ENCODE assay signal across 2 cellular contexts in the genomic region with DNA sequence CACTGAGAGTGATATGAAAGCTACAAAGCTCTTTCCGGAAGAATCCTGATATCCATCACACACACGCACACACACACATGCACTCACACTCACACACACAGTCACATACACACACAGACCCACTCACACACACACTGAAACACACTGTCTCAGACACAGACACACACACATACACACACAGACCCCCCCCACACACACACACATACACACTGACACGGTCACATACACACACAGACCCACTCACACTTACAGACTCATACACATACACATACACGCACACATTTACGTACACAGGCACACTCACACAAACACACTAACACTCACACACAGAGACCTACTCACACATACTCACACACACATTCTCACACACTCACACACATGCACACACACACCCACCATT.
TF ChIP-seq lines count a peak whose summit lies in the region.

No MANE protein-coding gene starts in this region.

TF ChIP-seq in IMR-90, 13 proteins besides CTCF, POLR2A, EP300 and RAD21:
- TF ChIP-seq FOS (IDR thresholded peaks at IDR 0.05; ENCODE audit: low read depth, low read length) (no peak), CEBPB (IDR thresholded peaks at IDR 0.05; ENCODE audit: low read depth, low read length) (no peak), MXI1 (IDR thresholded peaks at IDR 0.05; ENCODE audit: borderline replicate concordance, low read depth, low read length) (no peak), RFX5 (IDR thresholded peaks at IDR 0.05; ENCODE audit: low read depth, low read length) (no peak), NFE2L2 (IDR thresholded peaks at IDR 0.05; ENCODE audit: low read depth, low read length) (no peak), MAFK (IDR thresholded peaks at IDR 0.05; ENCODE audit: low read depth, low read length) (no peak), BHLHE40 (IDR thresholded peaks at IDR 0.05; ENCODE audit: low read depth, low read length) (no peak), MAZ (IDR thresholded peaks at IDR 0.05; ENCODE audit: borderline replicate concordance, low read depth, low read length) (no peak), RCOR1 (IDR thresholded peaks at IDR 0.05; ENCODE audit: insufficient replicate concordance, low read length) (no peak), CHD1 (IDR thresholded peaks at IDR 0.05; ENCODE audit: low read depth, low read length) (no peak), SMC3 (IDR thresholded peaks at IDR 0.05; ENCODE audit: low read depth, low read length) (no peak)
- TF ChIP-seq, protein P1, sequence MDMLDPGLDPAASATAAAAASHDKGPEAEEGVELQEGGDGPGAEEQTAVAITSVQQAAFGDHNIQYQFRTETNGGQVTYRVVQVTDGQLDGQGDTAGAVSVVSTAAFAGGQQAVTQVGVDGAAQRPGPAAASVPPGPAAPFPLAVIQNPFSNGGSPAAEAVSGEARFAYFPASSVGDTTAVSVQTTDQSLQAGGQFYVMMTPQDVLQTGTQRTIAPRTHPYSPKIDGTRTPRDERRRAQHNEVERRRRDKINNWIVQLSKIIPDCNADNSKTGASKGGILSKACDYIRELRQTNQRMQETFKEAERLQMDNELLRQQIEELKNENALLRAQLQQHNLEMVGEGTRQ (IDR thresholded peaks at IDR 0.05; ENCODE audit: low read depth, low read length), result no peak
- TF ChIP-seq, protein P2, sequence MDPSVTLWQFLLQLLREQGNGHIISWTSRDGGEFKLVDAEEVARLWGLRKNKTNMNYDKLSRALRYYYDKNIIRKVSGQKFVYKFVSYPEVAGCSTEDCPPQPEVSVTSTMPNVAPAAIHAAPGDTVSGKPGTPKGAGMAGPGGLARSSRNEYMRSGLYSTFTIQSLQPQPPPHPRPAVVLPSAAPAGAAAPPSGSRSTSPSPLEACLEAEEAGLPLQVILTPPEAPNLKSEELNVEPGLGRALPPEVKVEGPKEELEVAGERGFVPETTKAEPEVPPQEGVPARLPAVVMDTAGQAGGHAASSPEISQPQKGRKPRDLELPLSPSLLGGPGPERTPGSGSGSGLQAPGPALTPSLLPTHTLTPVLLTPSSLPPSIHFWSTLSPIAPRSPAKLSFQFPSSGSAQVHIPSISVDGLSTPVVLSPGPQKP (IDR thresholded peaks at IDR 0.05; ENCODE audit: borderline replicate concordance, low read depth, low read length), result no peak
TF ChIP-seq in IMR-90: peak in this region for 0.

TF ChIP-seq in H1, 55 proteins besides CTCF, POLR2A, EP300 and RAD21:
- TF ChIP-seq SP4 (IDR thresholded peaks at IDR 0.05; ENCODE audit: low read length) (no peak), SAP30 (IDR thresholded peaks at IDR 0.05; ENCODE audit: insufficient read depth, insufficient replicate concordance, low read length) (no peak), SP1 (IDR thresholded peaks at IDR 0.05; ENCODE audit: low read depth, low read length) (no peak), TCF12 (IDR thresholded peaks at IDR 0.05; ENCODE audit: low read depth, low read length) (no peak), BCL11A (IDR thresholded peaks at IDR 0.05; ENCODE audit: low read depth in 2 of 2, low read length in 2 of 2) (no peak), GTF2F1 (IDR thresholded peaks at IDR 0.05; ENCODE audit: borderline replicate concordance, low read depth, low read length) (no peak), ZNF274 (IDR thresholded peaks at IDR 0.05; ENCODE audit: borderline replicate concordance, extremely low read depth, low read length) (no peak), HDAC6 (IDR thresholded peaks at IDR 0.05; ENCODE audit: low read depth, low read length) (no peak), KDM1A (IDR thresholded peaks at IDR 0.05; ENCODE audit: borderline replicate concordance, low read length) (no peak), JUN (IDR thresholded peaks at IDR 0.05; ENCODE audit: low read depth, low read length) (no peak), RFX5 (IDR thresholded peaks at IDR 0.05; ENCODE audit: borderline replicate concordance, low read depth, low read length) (no peak), BACH1 (IDR thresholded peaks at IDR 0.05; ENCODE audit: low read length) (no peak), TAF1 (IDR thresholded peaks at IDR 0.05; ENCODE audit: low read depth, low read length) (no peak), NRF1 (IDR thresholded peaks at IDR 0.05; ENCODE audit: low read depth, low read length) (no peak), MAFK (IDR thresholded peaks at IDR 0.05; ENCODE audit: low read depth, low read length) (no peak), TBP (IDR thresholded peaks at IDR 0.05; ENCODE audit: low read depth, low read length) (no peak)
- TF ChIP-seq, protein P3, sequence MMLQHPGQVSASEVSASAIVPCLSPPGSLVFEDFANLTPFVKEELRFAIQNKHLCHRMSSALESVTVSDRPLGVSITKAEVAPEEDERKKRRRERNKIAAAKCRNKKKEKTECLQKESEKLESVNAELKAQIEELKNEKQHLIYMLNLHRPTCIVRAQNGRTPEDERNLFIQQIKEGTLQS (IDR thresholded peaks at IDR 0.05; ENCODE audit: insufficient read depth, low read depth, low read length), result no peak
